ENCODE assay signal across 17 cellular contexts in the genomic region with DNA sequence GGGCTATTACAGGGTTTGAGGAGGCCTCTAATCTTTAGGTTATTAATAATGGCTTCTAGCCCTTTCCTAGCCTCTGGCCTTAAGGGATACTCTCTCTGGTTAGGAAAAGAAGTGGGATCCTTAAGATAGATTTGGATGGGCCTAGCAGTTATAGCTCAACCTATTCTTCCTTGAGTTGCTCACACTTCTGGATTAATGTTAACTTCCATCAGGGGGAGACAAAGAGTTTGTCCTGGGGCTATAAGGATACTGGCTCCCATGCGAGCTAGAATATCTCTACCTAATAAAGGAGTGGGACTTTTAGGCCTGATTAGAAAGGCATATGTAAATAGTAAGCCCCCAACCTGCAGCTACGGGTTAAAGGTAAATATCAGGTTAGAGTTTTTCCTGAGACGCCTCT. TPM values are rescaled to one million over a fixed set of nuclear protein-coding genes. Genes with fewer than 3 reads are reported as not detected.
DNase-seq lines count a peak whose midpoint lies in the region; TF ChIP-seq lines count a peak whose summit lies in the region.
"Had no signal": no experiment of that assay in that cellular context is flagged by ENCODE, and none has a peak within 500 bp of the region (broad histone marks: within the 10 kb centered on the region; RNA-seq: fewer than 3 reads in every experiment).

No MANE protein-coding gene starts in this region.

- no peak overlapping the region for H3K27ac ChIP-seq in MM.1S (ENCODE audit: low read length)
- H3K27ac ChIP-seq in brain microvascular endothelial cell, result no peak overlapping the region
- H3K27ac ChIP-seq in neural progenitor cell, result no peak overlapping the region

- no peak overlapping the region for H3K4me3 Mint-ChIP-seq in neural progenitor cell
- H3K4me3 Mint-ChIP-seq: activated naive CD4-positive, alpha-beta T cell treated with anti-CD3 and anti-CD28 coated beads, Interleukin-2, amount 50 U/mL, for 24 hours; CD4-positive, CD25-positive, alpha-beta regulatory T cell; natural killer cell had no signal

- H3K9me3 Mint-ChIP-seq in neural progenitor cell, result peaks cover 25% of the 10 kb centered on the region
- H3K9me3 Mint-ChIP-seq: activated naive CD4-positive, alpha-beta T cell treated with anti-CD3 and anti-CD28 coated beads, Interleukin-2, amount 50 U/mL, for 24 hours had no signal

- H4K20me1 ChIP-seq in MM.1S (ENCODE audit: insufficient read depth, low read length), result no peaks in the 10 kb centered on the region
- H4K20me1 ChIP-seq in neural progenitor cell (ENCODE audit: low read depth), result no peaks in the 10 kb centered on the region

- H3K9me3 ChIP-seq in MM.1S (replicated peaks; ENCODE audit: insufficient read depth, low read length), result no peaks in the 10 kb centered on the region
- no peaks in the 10 kb centered on the region for H3K9me3 ChIP-seq in neural progenitor cell (ENCODE audit: low read depth)

- H3K36me3 Mint-ChIP-seq in neural progenitor cell, result no peaks in the 10 kb centered on the region
- H3K36me3 Mint-ChIP-seq: CD4-positive, CD25-positive, alpha-beta regulatory T cell; natural killer cell had no signal

- H3K4me3 ChIP-seq in MM.1S (ENCODE audit: low read length), result no peak overlapping the region
- H3K4me3 ChIP-seq in brain microvascular endothelial cell (ENCODE audit: low read depth, low read length), result no peak overlapping the region
- no peak overlapping the region for H3K4me3 ChIP-seq in neural progenitor cell
- H3K4me3 ChIP-seq: lung had no signal

- no peaks in the 10 kb centered on the region for H3K9me2 ChIP-seq in MM.1S (replicated peaks; ENCODE audit: insufficient read depth, low read length)

- H3K4me1 Mint-ChIP-seq in neural progenitor cell, result no peaks in the 10 kb centered on the region
- H3K4me1 Mint-ChIP-seq: activated naive CD4-positive, alpha-beta T cell treated with anti-CD3 and anti-CD28 coated beads, Interleukin-2, amount 50 U/mL, for 24 hours; CD4-positive, CD25-positive, alpha-beta regulatory T cell; IgD-negative memory B cell had no signal

- TF ChIP-seq CTCF in MM.1S (IDR thresholded peaks at IDR 0.05; ENCODE audit: low read length) (peak; percentile 28; the same call in 1 of the 2 replicates), brain microvascular endothelial cell (IDR thresholded peaks at IDR 0.05; ENCODE audit: low read depth, low read length, missing control alignments) (peak; percentile 34), neural progenitor cell (IDR thresholded peaks at IDR 0.05) (peak; percentile 6)

- peaks cover 5% of the 10 kb centered on the region for H3K27me3 Mint-ChIP-seq in neural progenitor cell (ENCODE audit: insufficient read depth, low read depth)

- DNase-seq in ELR (ENCODE audit: low read depth) (peak; percentile 23), MM.1S (peak; percentile 14), brain microvascular endothelial cell (no peak), neural progenitor cell (ENCODE audit: low spot score) (no peak), NCI-H526 treated with DMSO at 0.1 percent for 48 hours (lab: John Stamatoyannopoulos, UW) (no peak)
- DNase-seq in activated CD4-positive, alpha-beta T cell treated with anti-CD3 and anti-CD28 coated beads for 1 hour, result no peak
- DNase-seq in stimulated activated naive CD4-positive, alpha-beta T cell treated with Interleukin-2 at 50 U/mL for 16 hours (lab: John Stamatoyannopoulos, UW), result no peak
- DNase-seq: CD4-positive, CD25-positive, alpha-beta regulatory T cell; H7; natural killer cell; NCI-H1417 treated with DMSO at 0.1 percent for 48 hours; NCI-H2227 treated with DMSO at 0.1 percent for 48 hours had no signal

- H3F3A ChIP-seq in MM.1S (ENCODE audit: insufficient read depth, low read length) (no peaks in the 10 kb centered on the region), neural progenitor cell (ENCODE audit: low read depth) (no peaks in the 10 kb centered on the region)

- no peak overlapping the region for H3K27ac Mint-ChIP-seq in neural progenitor cell
- H3K27ac Mint-ChIP-seq: activated naive CD4-positive, alpha-beta T cell treated with anti-CD3 and anti-CD28 coated beads, Interleukin-2, amount 50 U/mL, for 24 hours; CD4-positive, CD25-positive, alpha-beta regulatory T cell; IgD-negative memory B cell; natural killer cell had no signal

- in situ Hi-C loops in brain microvascular endothelial cell (cut with HindIII; ENCODE audit: low pct_ligation_motif_present, low sequenced_read_pairs), result no loop called here

- H2AFZ ChIP-seq in MM.1S (ENCODE audit: low read length) (no peak overlapping the region), neural progenitor cell (replicated peaks) (no peak overlapping the region)

- no peak overlapping the region for H3K4me2 ChIP-seq in MM.1S (ENCODE audit: low read depth, low read length)
- H3K4me2 ChIP-seq in neural progenitor cell, result no peak overlapping the region

- H3K79me2 ChIP-seq in MM.1S (ENCODE audit: low read length) (no peaks in the 10 kb centered on the region), neural progenitor cell (ENCODE audit: low read depth) (no peaks in the 10 kb centered on the region)

- no peaks in the 10 kb centered on the region for H3K4me1 ChIP-seq in MM.1S (ENCODE audit: low read length)
- H3K4me1 ChIP-seq in neural progenitor cell, result no peaks in the 10 kb centered on the region

- H3K36me3 ChIP-seq in MM.1S (replicated peaks; ENCODE audit: insufficient read depth, low read length), result no peaks in the 10 kb centered on the region
- H3K36me3 ChIP-seq in brain microvascular endothelial cell (replicated peaks), result no peaks in the 10 kb centered on the region
- no peaks in the 10 kb centered on the region for H3K36me3 ChIP-seq in neural progenitor cell

- no peak overlapping the region for H3K9ac ChIP-seq in MM.1S (ENCODE audit: low read length)
- no peak overlapping the region for H3K9ac ChIP-seq in neural progenitor cell

- H3K27me3 ChIP-seq in MM.1S (replicated peaks; ENCODE audit: insufficient read depth, low read length), result no peaks in the 10 kb centered on the region
- H3K27me3 ChIP-seq in brain microvascular endothelial cell (replicated peaks), result no peaks in the 10 kb centered on the region
- no peaks in the 10 kb centered on the region for H3K27me3 ChIP-seq in neural progenitor cell

RNA-seq across cellular contexts. Expression of a gene that starts 14.3 kb away (rescaled TPM):
- not detected in 2 replicates for total RNA-seq in neural progenitor cell (ENCODE audit: low replicate concordance)
- total RNA-seq: CD4-positive, CD25-positive, alpha-beta regulatory T cell; Daoy; glomerular endothelial cell had no signal

Comparison
In these comparisons a context has a peak if more than half of its experiments do, and no peak if none do; other contexts are left out.
1. DNase-seq: peak in ELR (single experiment) and MM.1S (single experiment); none in brain microvascular endothelial cell (single experiment), neural progenitor cell (single experiment), activated CD4-positive, alpha-beta T cell treated with anti-CD3 and anti-CD28 coated beads for 1 hour (single experiment), stimulated activated naive CD4-positive, alpha-beta T cell treated with Interleukin-2 at 50 U/mL for 16 hours (single experiment) and NCI-H526 treated with DMSO at 0.1 percent for 48 hours (single experiment).
2. Peak in every context shown above with its lines, with median percentiles within 50 percentile points of each other: CTCF ChIP-seq.